ENCODE assay signal across 37 cellular contexts in the genomic region with DNA sequence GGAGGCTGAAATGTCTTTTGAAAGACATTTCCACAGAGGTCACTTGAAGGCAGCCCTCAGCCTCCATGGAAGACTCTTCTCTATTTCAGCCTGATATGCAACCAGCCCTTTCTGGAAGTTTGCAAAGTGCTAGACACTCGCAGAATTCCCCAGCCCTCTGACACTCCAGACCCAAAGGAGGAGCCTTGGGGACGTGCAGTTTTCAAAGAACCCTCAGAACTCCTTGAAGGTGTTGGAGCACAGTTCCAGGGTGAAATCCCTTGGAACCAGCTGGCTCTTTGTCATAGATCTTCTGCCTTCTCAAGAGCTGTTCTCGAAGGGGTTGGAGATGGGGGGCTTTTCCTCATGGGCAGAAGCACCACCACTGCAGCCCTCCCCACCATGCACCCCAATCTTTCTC. TPM values are rescaled to one million over a fixed set of nuclear protein-coding genes. Genes with fewer than 3 reads are reported as not detected.
"Had no signal": no experiment of that assay in that cellular context is flagged by ENCODE, and none has a peak within 500 bp of the region (broad histone marks: within the 10 kb centered on the region; RNA-seq: fewer than 3 reads in every experiment).

No MANE protein-coding gene starts in this region.

- H3K9me3 ChIP-seq: SJCRH30 had no signal

- DNase-seq: Karpas-422, KBM-7, MM.1S, MV-4-11, NCI-H1092, NCI-H1105, NCI-H1417 treated with DMSO at 0.1 percent for 48 hours, NCI-H1436 treated with DMSO at 0.1 percent for 48 hours, NCI-H1694 treated with DMSO at 0.1 percent for 48 hours, NCI-H1930, NCI-H2029 treated with DMSO at 0.1 percent for 48 hours, NCI-H2081 treated with DMSO at 0.1 percent for 48 hours, NCI-H2107, NCI-H2171, NCI-H226, NCI-H446 treated with DMSO at 0.1 percent for 48 hours, NCI-H510A, NCI-H524, NCI-H526, NCI-H69, NCI-H748 treated with DMSO at 0.1 percent for 48 hours, NCI-H82, PC-9, SHP77, SIG-M5, SJCRH30 had no signal

- H2AFZ ChIP-seq: PC-9 had no signal

- H3K4me2 ChIP-seq: KMS-11, PC-9 had no signal

- H3K9ac ChIP-seq: KMS-11 had no signal

- H3K4me1 ChIP-seq: SJCRH30 had no signal

- H3K4me3 ChIP-seq: PC-9, SJCRH30, SK-N-MC had no signal

- H3K36me3 ChIP-seq: SJCRH30 had no signal

- H3K27ac ChIP-seq: KMS-11, PC-9, RWPE1, SJCRH30, SK-N-MC had no signal

- ATAC-seq: Panc1, Right ventricle myocardium inferior, SK-N-SH treated with all-trans-retinoic acid at 6 μM for 48 hours had no signal

RNA-seq across cellular contexts. Expression of a gene that starts 19.6 kb away (rescaled TPM):
- total RNA-seq: LHCN-M2, MCF 10A, OCI-LY7, PC-9, Right ventricle myocardium inferior, RPMI7951, SJCRH30, SK-MEL-5 had no signal
